ENCODE assay signal across 8 cellular contexts in the genomic region with DNA sequence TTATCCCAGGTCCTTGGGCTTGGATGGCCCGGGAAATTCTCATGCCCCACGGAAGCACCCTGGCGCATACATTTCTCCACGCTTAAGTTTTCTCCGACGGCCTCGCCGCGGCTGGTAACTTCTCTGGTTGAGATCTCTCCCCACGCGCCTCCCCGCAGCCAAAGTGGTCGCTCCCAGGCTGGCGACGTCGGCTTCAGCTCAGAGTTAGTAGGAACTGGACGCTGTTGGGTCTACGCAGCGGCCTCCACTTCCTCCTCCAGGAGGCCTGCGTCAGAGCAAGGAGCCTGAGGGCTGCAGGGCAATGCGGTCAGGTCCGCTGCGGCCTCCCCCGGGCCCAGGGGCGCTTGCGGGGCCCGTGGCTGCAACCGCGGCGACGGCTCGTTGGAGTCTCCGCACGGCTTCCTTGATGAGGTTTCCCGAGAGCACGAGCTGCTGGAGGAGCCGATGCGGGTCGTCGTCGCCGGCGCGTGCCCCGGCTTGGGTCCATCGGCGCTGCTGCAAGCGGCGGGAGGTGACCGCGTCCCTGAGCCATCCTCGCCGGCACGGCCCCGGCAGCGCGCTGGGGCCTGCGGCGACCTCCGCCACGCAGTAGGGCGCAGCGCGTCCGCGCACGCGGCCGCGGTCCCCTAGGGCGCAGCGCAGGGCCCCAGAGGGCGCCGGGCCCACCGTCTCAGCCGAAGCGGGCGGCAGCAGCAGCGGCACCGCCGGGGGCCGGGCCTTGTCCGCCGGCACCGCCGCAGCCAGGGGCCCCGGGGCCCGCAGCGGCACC. TPM values are rescaled to one million over a fixed set of nuclear protein-coding genes. Genes with fewer than 3 reads are reported as not detected.
DNase-seq lines count a peak whose midpoint lies in the region; TF ChIP-seq lines count a peak whose summit lies in the region.

No MANE protein-coding gene starts in this region.

- H4K20me1 ChIP-seq in GM23248 (ENCODE audit: insufficient read depth) (no peaks in the 10 kb centered on the region), Loucy (ENCODE audit: insufficient read depth, low read length, poor library complexity, severe bottlenecking) (peaks cover 43% of the 10 kb centered on the region)

- peaks cover 14% of the 10 kb centered on the region for H3K36me3 Mint-ChIP-seq in nephron (ENCODE audit: low read depth)

- H3K4me2 ChIP-seq in GM23248 (ENCODE audit: unreplicated experiment) (peak overlapping the region; percentile 96), Loucy (ENCODE audit: low read depth, low read length, poor library complexity, severe bottlenecking) (peak overlapping the region; percentile 99)

- H3K27ac ChIP-seq in GM23248 = peak overlapping the region; percentile 88
- H3K27ac ChIP-seq in vagina = peak overlapping the region; percentile 94

- H2AFZ ChIP-seq in GM23248 (peak overlapping the region; percentile 89), Loucy (ENCODE audit: low read length) (no peak overlapping the region)

- peaks cover 46% of the 10 kb centered on the region for H3K27me3 Mint-ChIP-seq in nephron (ENCODE audit: low read depth)

- no peaks in the 10 kb centered on the region for H3K9me3 Mint-ChIP-seq in nephron

- no peak for TF ChIP-seq POLR2A in vagina (IDR thresholded peaks at IDR 0.05)

- H3K27me3 ChIP-seq in GM23248 (replicated peaks; ENCODE audit: insufficient read depth) (0 out of 2 replicates have a peak, but pooled peaks cover 8% of the 10 kb centered on the region), Loucy (ENCODE audit: insufficient read depth, low read length, poor library complexity, severe bottlenecking) (no peaks in the 10 kb centered on the region), vagina (no peaks in the 10 kb centered on the region)

- H3K4me1 ChIP-seq in ES-I3 (ENCODE audit: insufficient read depth, low read length) = peaks cover 15% of the 10 kb centered on the region
- peaks cover 19% of the 10 kb centered on the region for H3K4me1 ChIP-seq in GM23248 (ENCODE audit: insufficient read depth)
- H3K4me1 ChIP-seq in Loucy (ENCODE audit: insufficient read depth, low read length, poor library complexity, severe bottlenecking) = peaks cover 30% of the 10 kb centered on the region
- H3K4me1 ChIP-seq in vagina = peaks cover 73% of the 10 kb centered on the region

- H3K9me3 ChIP-seq in ES-I3 (ENCODE audit: control insufficient read depth, insufficient read depth, low read length) (no peaks in the 10 kb centered on the region), GM23248 (ENCODE audit: low read depth) (no peaks in the 10 kb centered on the region), Loucy (ENCODE audit: insufficient read depth, low read depth, low read length) (no peaks in the 10 kb centered on the region), vagina (no peaks in the 10 kb centered on the region)

- H3K79me2 ChIP-seq in GM23248 (ENCODE audit: insufficient read depth) (peaks cover 38% of the 10 kb centered on the region), Loucy (ENCODE audit: insufficient read depth, low read length) (peaks cover 52% of the 10 kb centered on the region)

- peak overlapping the region; percentile 85 to 95 (median 89) for H3K27ac Mint-ChIP-seq in nephron

- no peaks in the 10 kb centered on the region for H3K9me2 ChIP-seq in GM23248 (ENCODE audit: insufficient read depth)
- H3K9me2 ChIP-seq in Loucy (replicated peaks; ENCODE audit: low read depth, low read length) = no peaks in the 10 kb centered on the region

- peak overlapping the region; percentile 96 for H3K9ac ChIP-seq in ES-I3 (ENCODE audit: low read depth, low read length)
- H3K9ac ChIP-seq in GM23248 = peak overlapping the region; percentile 91
- H3K9ac ChIP-seq in Loucy (ENCODE audit: low read depth, low read length, poor library complexity, severe bottlenecking) = peak overlapping the region; percentile 86

- DNase-seq in GM23248 (peak; percentile 79), activated T-cell treated with anti-CD3 and anti-CD28 coated beads for 48 hours (ENCODE audit: low read depth) (peak; percentile 31), fibroblast of mammary gland (ENCODE audit: low read depth) (peak; percentile 52), vagina (ENCODE audit: extremely low spot score in 2 of 2) (no peak), COLO829 (ENCODE audit: low spot score) (no peak)

- H3K4me1 Mint-ChIP-seq in nephron = peaks cover 53% of the 10 kb centered on the region

- H3K36me3 ChIP-seq in ES-I3 (ENCODE audit: insufficient read depth, low read length) (0 out of 2 replicates have a peak, but pooled peaks cover 2% of the 10 kb centered on the region), GM23248 (ENCODE audit: low read depth) (no peaks in the 10 kb centered on the region), Loucy (ENCODE audit: insufficient read depth, low read length) (no peaks in the 10 kb centered on the region; the same call in 1 of the 2 replicates), vagina (no peaks in the 10 kb centered on the region)

- peak; percentile 11; the same call in 1 of the 2 replicates for TF ChIP-seq CTCF in Loucy (conservative IDR thresholded peaks at IDR 0.05; ENCODE audit: low read length)
- no peak for TF ChIP-seq CTCF in fibroblast of mammary gland (conservative IDR thresholded peaks at IDR 0.05; ENCODE audit: control insufficient read depth, insufficient read depth, low read depth, low read length)
- TF ChIP-seq CTCF in nephron (IDR thresholded peaks at IDR 0.05; ENCODE audit: unreplicated experiment in 3 of 3) = no peak
- TF ChIP-seq CTCF in vagina (IDR thresholded peaks at IDR 0.05) = no peak

- intact Hi-C loops in vagina (cut with DNase I) = loop anchor here (5.0 kb wide), 2 partner anchors 41 to 56 kb away; partner anchors contain the start of gene ARHGAP19

- peak overlapping the region; percentile 85 to 92 (median 91) for H3K4me3 Mint-ChIP-seq in nephron

- H3K4me3 ChIP-seq in GM23248 = peak overlapping the region; percentile 94
- peak overlapping the region; percentile 91 for H3K4me3 ChIP-seq in Loucy (ENCODE audit: low read length, poor library complexity, severe bottlenecking)
- peak overlapping the region; percentile 56 for H3K4me3 ChIP-seq in fibroblast of mammary gland (ENCODE audit: control insufficient read depth, low read depth, low read length)
- peak overlapping the region; percentile 75 to 79 for H3K4me3 ChIP-seq in vagina

- H3F3A ChIP-seq in GM23248 (ENCODE audit: insufficient read depth) = peaks cover 29% of the 10 kb centered on the region
- no peaks in the 10 kb centered on the region for H3F3A ChIP-seq in Loucy (ENCODE audit: low read depth)

- in situ Hi-C loops in GM23248 (cut with MboI) = no loop called here

- 1% methylated on average over 54 to 61 of the region's 89 CpGs for WGBS in GM23248 (ENCODE audit: low coverage in 1 of 2, low lambda C conversion rate in 2 of 2, missing lambda C conversion rate in 2 of 2), 2 experiments

RNA-seq across cellular contexts. Expression of gene FRAT2, which starts 0.7 kb away (rescaled TPM):
- total RNA-seq in GM23248 (2014; rRNA removed; shearing (Covaris generic)) = 10.3 and 16.3 TPM in 2 replicates
- 1.6 and 2.8 TPM in 2 replicates for polyA plus RNA-seq in GM23248 (2016; fragmentation: Nextera tagmentation; extraction: Ambion mirVana)
- total RNA-seq in vagina = 8.6 TPM

RNA-seq across cellular contexts. Expression of gene FRAT1, which starts 14.7 kb away (rescaled TPM):
- total RNA-seq in GM23248 (2014; rRNA removed; shearing (Covaris generic)) = 1.6 and 1.8 TPM in 2 replicates
- 0.44 and 0.75 TPM in 2 replicates for polyA plus RNA-seq in GM23248 (2016; fragmentation: Nextera tagmentation; extraction: Ambion mirVana)
- total RNA-seq in vagina = 4.4 TPM

RNA-seq across cellular contexts. Expression of gene ARHGAP19, which starts 41.3 kb away (rescaled TPM):
- total RNA-seq in GM23248 (2014; rRNA removed; shearing (Covaris generic)) = 5.0 and 5.1 TPM in 2 replicates
- polyA plus RNA-seq in GM23248 (2016; fragmentation: Nextera tagmentation; extraction: Ambion mirVana) = 1.9 and 2.2 TPM in 2 replicates
- total RNA-seq in vagina = 3.9 TPM

Comparison
In these comparisons a context has a peak if more than half of its experiments do, and no peak if none do; other contexts are left out.
1. DNase-seq: peak in GM23248 (single experiment), activated T-cell treated with anti-CD3 and anti-CD28 coated beads for 48 hours (single experiment) and fibroblast of mammary gland (single experiment); none in vagina (0 of 2) and COLO829 (single experiment).
2. Peak in every context shown above with its lines, with median percentiles within 50 percentile points of each other: H3K9ac ChIP-seq and H3K4me3 ChIP-seq.